In genomic region chr11:116698080-116698479, GRCh38 we compare ENCODE assay signal across 18 cellular contexts.
"Had no signal": no experiment of that assay in that cellular context is flagged by ENCODE, and none has a peak within 500 bp of the region (broad histone marks: within the 10 kb centered on the region; RNA-seq: fewer than 3 reads in every experiment).

No MANE protein-coding gene starts in this region.

- H3K4me3 Mint-ChIP-seq: naive thymus-derived CD8-positive, alpha-beta T cell had no signal

- H3K27ac ChIP-seq: cardiac muscle cell, epithelial cell of prostate, esophagus squamous epithelium, hepatocyte, ovary, suprapubic skin, thyroid gland, upper lobe of left lung had no signal

- H3K4me1 Mint-ChIP-seq: naive thymus-derived CD8-positive, alpha-beta T cell had no signal

- H3K9me3 Mint-ChIP-seq: naive thymus-derived CD8-positive, alpha-beta T cell had no signal

- ATAC-seq: left colon; mucosa of descending colon; naive thymus-derived CD8-positive, alpha-beta T cell; right cardiac atrium had no signal

- H3K27ac Mint-ChIP-seq: naive thymus-derived CD8-positive, alpha-beta T cell had no signal

- H3K27me3 ChIP-seq: cardiac muscle cell, ovary, thyroid gland, upper lobe of left lung had no signal

- H3K4me1 ChIP-seq: thyroid gland had no signal

- H3K4me3 ChIP-seq: cardiac muscle cell, esophagus squamous epithelium, hepatocyte, mucosa of descending colon, ovary, suprapubic skin, thyroid gland, upper lobe of left lung had no signal

- H3K36me3 ChIP-seq: cardiac muscle cell, esophagus squamous epithelium, ovary, suprapubic skin, thyroid gland, upper lobe of left lung had no signal

- DNase-seq: effector memory CD4-positive, alpha-beta T cell; esophagus squamous epithelium; foreskin fibroblast; mammary epithelial cell; mucosa of descending colon; naive thymus-derived CD8-positive, alpha-beta T cell; ovary; right cardiac atrium; small intestine; stimulated activated CD4-positive, alpha-beta T cell treated with anti-CD3 and anti-CD28 coated beads, Interleukin-2, amount 100 ng/mL, for 48 hours; stimulated activated naive CD4-positive, alpha-beta T cell treated with Interleukin-2 at 50 U/mL for 16 hours; thyroid gland had no signal

- H3K9me3 ChIP-seq: esophagus squamous epithelium, mucosa of descending colon, ovary, suprapubic skin, thyroid gland, upper lobe of left lung had no signal

- H3K36me3 Mint-ChIP-seq: naive thymus-derived CD8-positive, alpha-beta T cell had no signal
